8 cellular contexts compared by ENCODE assay signal in the genomic region with DNA sequence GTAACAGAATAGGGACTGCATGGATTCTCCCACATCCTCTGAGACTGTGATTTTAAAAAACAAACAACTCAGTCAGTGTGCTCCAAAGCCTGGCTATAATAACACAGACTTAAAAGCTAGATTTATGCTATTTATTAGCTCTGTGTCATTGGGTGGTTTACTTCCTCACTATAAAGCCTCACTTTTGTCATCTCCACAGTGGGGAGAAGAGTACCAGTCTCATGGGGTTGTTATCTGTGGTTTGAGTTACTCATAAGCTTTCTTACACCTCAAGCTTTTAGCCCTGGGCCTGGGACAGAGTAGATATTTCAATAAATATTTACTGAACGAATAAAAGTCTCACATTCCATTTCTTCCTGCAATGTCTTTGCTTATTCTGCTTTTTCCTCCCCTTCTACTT. TPM values are rescaled to one million over a fixed set of nuclear protein-coding genes. Genes with fewer than 3 reads are reported as not detected.
DNase-seq lines count a peak whose midpoint lies in the region; ATAC-seq lines count a peak whose summit lies in the region.

No MANE protein-coding gene starts in this region.

- peak overlapping the region; percentile 58 for H3K27ac Mint-ChIP-seq in activated T-helper 17 cell treated with anti-CD3 and anti-CD28 coated beads, Interleukin-2, amount 50 U/mL, for 72 hours
- H3K27ac Mint-ChIP-seq in naive thymus-derived CD8-positive, alpha-beta T cell: peak overlapping the region in 7 of 10 donors; percentile 2 to 97 (median 39)

- peak; percentile 34 for ATAC-seq in HG02973 (IDR thresholded peaks at IDR 0.05; ENCODE audit: unreplicated experiment)
- ATAC-seq in activated T-helper 17 cell treated with anti-CD3 and anti-CD28 coated beads, Interleukin-2, amount 50 U/mL, for 72 hours (replicated peaks): peak; percentile 71
- no peak for ATAC-seq in naive thymus-derived CD8-positive, alpha-beta T cell

- H3K4me3 Mint-ChIP-seq in activated T-helper 17 cell treated with anti-CD3 and anti-CD28 coated beads, Interleukin-2, amount 50 U/mL, for 72 hours: peak overlapping the region; percentile 42
- peak overlapping the region in 4 of 10 donors; percentile 5 to 27 (median 13) for H3K4me3 Mint-ChIP-seq in naive thymus-derived CD8-positive, alpha-beta T cell

- no peaks in the 10 kb centered on the region for H3K27me3 Mint-ChIP-seq in activated T-helper 17 cell treated with anti-CD3 and anti-CD28 coated beads, Interleukin-2, amount 50 U/mL, for 72 hours
- no peaks in the 10 kb centered on the region for H3K27me3 Mint-ChIP-seq in naive thymus-derived CD8-positive, alpha-beta T cell

- no peaks in the 10 kb centered on the region for H3K36me3 Mint-ChIP-seq in activated T-helper 17 cell treated with anti-CD3 and anti-CD28 coated beads, Interleukin-2, amount 50 U/mL, for 72 hours (ENCODE audit: low read depth)
- peaks cover 0 to 13% (median 0%) of the 10 kb centered on the region in 3 donors for H3K36me3 Mint-ChIP-seq in naive thymus-derived CD8-positive, alpha-beta T cell

- H3K4me1 Mint-ChIP-seq in activated T-helper 17 cell treated with anti-CD3 and anti-CD28 coated beads, Interleukin-2, amount 50 U/mL, for 72 hours: peaks cover 48% of the 10 kb centered on the region
- peaks cover 41 to 83% (median 76%) of the 10 kb centered on the region in 4 donors for H3K4me1 Mint-ChIP-seq in naive thymus-derived CD8-positive, alpha-beta T cell

- no peaks in the 10 kb centered on the region for H3K9me3 Mint-ChIP-seq in activated T-helper 17 cell treated with anti-CD3 and anti-CD28 coated beads, Interleukin-2, amount 50 U/mL, for 72 hours
- no peaks in the 10 kb centered on the region for H3K9me3 Mint-ChIP-seq in naive thymus-derived CD8-positive, alpha-beta T cell

- DNase-seq in GM03348 (ENCODE audit: low spot score) (peak; percentile 20), SHP77 (lab: John Stamatoyannopoulos, UW) (no peak), KBM-7 (no peak)
- no peak for DNase-seq in naive thymus-derived CD8-positive, alpha-beta T cell
- no peak for DNase-seq in stimulated activated naive CD4-positive, alpha-beta T cell (lab: John Stamatoyannopoulos, UW)
- no peak for DNase-seq in stimulated activated CD4-positive, alpha-beta T cell treated with anti-CD3 and anti-CD28 coated beads, Interleukin-12 subunit alpha, Interleukin-12 subunit beta, amount 100 ng/mL, for 4 hours

- in situ Hi-C loops in KBM-7 (cut with MboI; ENCODE audit: low pct_unique_long_range_greater_than_20kb, low sequenced_read_pairs): loop anchor here (25.0 kb wide), 1 partner anchor 928 kb away; a partner anchor contains a TSS

- POLR2A ChIA-PET in naive thymus-derived CD8-positive, alpha-beta T cell (lab: Charles Lee): interaction anchor here (1.0 to 1.3 kb wide), 2 partner anchors 15 to 23 kb away, joined by 3 to 4 read pairs; no protein-coding TSS in a partner anchor

RNA-seq across cellular contexts. Expression of a gene that starts 5.3 kb away (rescaled TPM):
- 10 to 100 TPM; 29.8 to 58.7 TPM for total RNA-seq in activated T-helper 17 cell treated with anti-CD3 and anti-CD28 coated beads, Interleukin-2, amount 50 U/mL, for 72 hours
- total RNA-seq in naive thymus-derived CD8-positive, alpha-beta T cell: 10 to 100 TPM; 78.5 to 98.3 TPM
- polyA plus RNA-seq in naive thymus-derived CD8-positive, alpha-beta T cell: 100 to 1,000 TPM; 101 to 118 (median 113) TPM

Comparison
In these comparisons a context has a peak if more than half of its experiments do, and no peak if none do; other contexts are left out.
1. ATAC-seq: peak in HG02973 (single experiment) and activated T-helper 17 cell treated with anti-CD3 and anti-CD28 coated beads, Interleukin-2, amount 50 U/mL, for 72 hours (single experiment); none in naive thymus-derived CD8-positive, alpha-beta T cell (0 of 2).